In genomic region chr3:114155370-114155821, GRCh38 we compare ENCODE assay signal across 9 cellular contexts. TPM values are rescaled to one million over a fixed set of nuclear protein-coding genes. Genes with fewer than 3 reads are reported as not detected.
DNase-seq lines count a peak whose midpoint lies in the region; ATAC-seq, FAIRE-seq and TF ChIP-seq lines count a peak whose summit lies in the region.
"Had no signal": no experiment of that assay in that cellular context is flagged by ENCODE, and none has a peak within 500 bp of the region (broad histone marks: within the 10 kb centered on the region; RNA-seq: fewer than 3 reads in every experiment).

No MANE protein-coding gene starts in this region.

- H3K9me3 Mint-ChIP-seq in astrocyte (ENCODE audit: unreplicated experiment) (no peaks in the 10 kb centered on the region), memory B cell (no peaks in the 10 kb centered on the region)
- H3K9me3 Mint-ChIP-seq: activated naive CD4-positive, alpha-beta T cell treated with anti-CD3 and anti-CD28 coated beads, Interleukin-2, amount 50 U/mL, for 24 hours had no signal

- DNase-seq in activated T-cell treated with anti-CD3 and anti-CD28 coated beads for 1 hour (ENCODE audit: low read depth) (peak; percentile 12), activated T-cell treated with anti-CD3 and anti-CD28 coated beads for 4 hours (no peak), NCI-H1930 (lab: John Stamatoyannopoulos, UW) (peak; percentile 2 to 23), astrocyte (ENCODE audit: low read depth) (no peak), memory B cell (ENCODE audit: low spot score in 2 of 2) (peak; percentile 11 to 19), mucosa of gallbladder (ENCODE audit: low spot score) (no peak), H7 (no peak)
- no peak for DNase-seq in activated CD8-positive, alpha-beta memory T cell treated with anti-CD3 and anti-CD28 coated beads, Interleukin-2, amount 50 U/mL, for 48 hours

- no peak overlapping the region for H3K27ac ChIP-seq in astrocyte (ENCODE audit: low read depth, low read length)

- H3K36me3 ChIP-seq in astrocyte (ENCODE audit: insufficient read depth, low read length) (no peaks in the 10 kb centered on the region), H7 (replicated peaks; ENCODE audit: control insufficient read depth, insufficient read depth, low read length) (no peaks in the 10 kb centered on the region)

- H3K4me1 ChIP-seq in astrocyte (ENCODE audit: insufficient read depth, low read length): no peaks in the 10 kb centered on the region

- H2AFZ ChIP-seq in astrocyte (ENCODE audit: low read depth, low read length): no peak overlapping the region

- peaks cover 11% of the 10 kb centered on the region for H3K27me3 ChIP-seq in astrocyte (ENCODE audit: insufficient read depth, low read length)
- no peaks in the 10 kb centered on the region for H3K27me3 ChIP-seq in H7 (ENCODE audit: control insufficient read depth, insufficient read depth, low read length)

- peak; percentile 28 for TF ChIP-seq CTCF in astrocyte (IDR thresholded peaks at IDR 0.05; ENCODE audit: insufficient read depth, low read depth, low read length)

- H3K9ac ChIP-seq in astrocyte (ENCODE audit: low read length): no peak overlapping the region

- no peaks in the 10 kb centered on the region for H3K4me1 Mint-ChIP-seq in astrocyte (ENCODE audit: low read depth, unreplicated experiment)
- peaks cover 2% of the 10 kb centered on the region for H3K4me1 Mint-ChIP-seq in memory B cell
- H3K4me1 Mint-ChIP-seq: activated naive CD4-positive, alpha-beta T cell treated with anti-CD3 and anti-CD28 coated beads, Interleukin-2, amount 50 U/mL, for 24 hours had no signal

- peaks cover 35% of the 10 kb centered on the region for H3K27me3 Mint-ChIP-seq in astrocyte (ENCODE audit: low read depth, unreplicated experiment)
- H3K27me3 Mint-ChIP-seq in memory B cell: no peaks in the 10 kb centered on the region
- H3K27me3 Mint-ChIP-seq: activated naive CD4-positive, alpha-beta T cell treated with anti-CD3 and anti-CD28 coated beads, Interleukin-2, amount 50 U/mL, for 24 hours had no signal

- H3K4me2 ChIP-seq in astrocyte (ENCODE audit: low read length): no peak overlapping the region

- no peaks in the 10 kb centered on the region for H3K9me3 ChIP-seq in astrocyte (ENCODE audit: insufficient read depth, low read depth, low read length)

- no peak for FAIRE-seq in astrocyte (lab: Jason Lieb, UNC)

- H3K36me3 Mint-ChIP-seq in astrocyte (ENCODE audit: low read depth, unreplicated experiment) (no peaks in the 10 kb centered on the region), memory B cell (no peaks in the 10 kb centered on the region)
- H3K36me3 Mint-ChIP-seq: activated naive CD4-positive, alpha-beta T cell treated with anti-CD3 and anti-CD28 coated beads, Interleukin-2, amount 50 U/mL, for 24 hours had no signal

- H3K4me3 ChIP-seq in astrocyte (ENCODE audit: insufficient read depth, low read depth, low read length) (no peak overlapping the region), H7 (ENCODE audit: insufficient read depth, low read depth, low read length) (no peak overlapping the region)

- H3K4me3 Mint-ChIP-seq in astrocyte (ENCODE audit: unreplicated experiment): no peak overlapping the region
- H3K4me3 Mint-ChIP-seq in memory B cell: no peak overlapping the region
- H3K4me3 Mint-ChIP-seq: activated naive CD4-positive, alpha-beta T cell treated with anti-CD3 and anti-CD28 coated beads, Interleukin-2, amount 50 U/mL, for 24 hours had no signal

- ATAC-seq in memory B cell (ENCODE audit: low read depth): no peak

- H4K20me1 ChIP-seq in astrocyte (ENCODE audit: insufficient read depth, low read length): no peaks in the 10 kb centered on the region

- H3K79me2 ChIP-seq in astrocyte (ENCODE audit: insufficient read depth, low read length): no peaks in the 10 kb centered on the region

- H3K27ac Mint-ChIP-seq in astrocyte (ENCODE audit: unreplicated experiment) (no peak overlapping the region), memory B cell (no peak overlapping the region)

RNA-seq across cellular contexts. Expression of gene DRD3, which starts 23.5 kb away (rescaled TPM):
- not detected in 2 replicates for total RNA-seq in astrocyte
- total RNA-seq in mucosa of gallbladder: not detected
- not detected in 2 replicates for total RNA-seq in H7 (2014; rRNA removed; shearing (Covaris generic))

Comparison
In these comparisons a context has a peak if more than half of its experiments do, and no peak if none do; other contexts are left out.
1. DNase-seq: peak in activated T-cell treated with anti-CD3 and anti-CD28 coated beads for 1 hour (single experiment), NCI-H1930 (2 of 2) and memory B cell (2 of 2); none in activated T-cell treated with anti-CD3 and anti-CD28 coated beads for 4 hours (single experiment), astrocyte (single experiment), mucosa of gallbladder (single experiment), activated CD8-positive, alpha-beta memory T cell treated with anti-CD3 and anti-CD28 coated beads, Interleukin-2, amount 50 U/mL, for 48 hours (single experiment) and H7 (single experiment).